9 cellular contexts compared by ENCODE assay signal in genomic region chr17:35586569-35587073, GRCh38. TPM values are rescaled to one million over a fixed set of nuclear protein-coding genes. Genes with fewer than 3 reads are reported as not detected.
DNase-seq lines count a peak whose midpoint lies in the region; ATAC-seq and TF ChIP-seq lines count a peak whose summit lies in the region.
"Had no signal": no experiment of that assay in that cellular context is flagged by ENCODE, and none has a peak within 500 bp of the region (broad histone marks: within the 10 kb centered on the region; RNA-seq: fewer than 3 reads in every experiment).

No MANE protein-coding gene starts in this region.

- H3K4me1 ChIP-seq in mesenchymal stem cell (ENCODE audit: control insufficient read depth, insufficient read depth, low read depth, low read length) (peaks cover 2% of the 10 kb centered on the region), aorta (ENCODE audit: control insufficient read depth in 1 of 2, insufficient read depth in 2 of 2, low read length in 2 of 2) (no peaks in the 10 kb centered on the region)

- peak overlapping the region in 1 of 2 experiments; percentile 26 for H3K18ac ChIP-seq in mesenchymal stem cell (ENCODE audit: low read depth in 1 of 2, low read length in 2 of 2)

- peak overlapping the region in 1 of 2 experiments; percentile 15 for H3K4ac ChIP-seq in mesenchymal stem cell (ENCODE audit: low read depth in 1 of 2, low read length in 2 of 2)

- H3K27ac ChIP-seq in brain microvascular endothelial cell = peak overlapping the region; percentile 92
- peak overlapping the region; percentile 45 for H3K27ac ChIP-seq in mesenchymal stem cell (ENCODE audit: low read length, poor library complexity, severe bottlenecking)
- H3K27ac ChIP-seq in aorta (ENCODE audit: low read depth in 1 of 2, low read length in 2 of 2) = no peak overlapping the region

- H3K4me3 ChIP-seq in GM06990 (replicated peaks; ENCODE audit: low read depth, low read length) = peak overlapping the region; percentile 95
- H3K4me3 ChIP-seq in brain microvascular endothelial cell (ENCODE audit: low read depth, low read length) = peak overlapping the region; percentile 97
- peak overlapping the region in 1 of 2 experiments; percentile 98 for H3K4me3 ChIP-seq in mesenchymal stem cell (ENCODE audit: insufficient read depth in 1 of 2, low read depth in 1 of 2, low read length in 2 of 2)
- peak overlapping the region; percentile 30 to 86 for H3K4me3 ChIP-seq in aorta (ENCODE audit: low read length in 2 of 2)

- H2BK120ac ChIP-seq in mesenchymal stem cell (ENCODE audit: low read depth, low read length) = no peak overlapping the region

- H4K8ac ChIP-seq in mesenchymal stem cell (ENCODE audit: low read length) = peak overlapping the region; percentile 98

- H3K9ac ChIP-seq in mesenchymal stem cell (ENCODE audit: low read length) = peak overlapping the region; percentile 98

- H3K36me3 ChIP-seq in GM06990 (ENCODE audit: control insufficient read depth, insufficient read depth, low read length) (no peaks in the 10 kb centered on the region), brain microvascular endothelial cell (replicated peaks) (no peaks in the 10 kb centered on the region), mesenchymal stem cell (ENCODE audit: control insufficient read depth in 1 of 2, insufficient read depth in 2 of 2, low read depth in 1 of 2, low read length in 2 of 2) (no peaks in the 10 kb centered on the region), aorta (ENCODE audit: control insufficient read depth in 1 of 2, insufficient read depth in 2 of 2, low read length in 1 of 2) (no peaks in the 10 kb centered on the region)

- no peak overlapping the region for H2AFZ ChIP-seq in mesenchymal stem cell (ENCODE audit: low read depth, low read length)

- ATAC-seq in HG03354 (IDR thresholded peaks at IDR 0.05; ENCODE audit: poor library complexity, severe bottlenecking, unreplicated experiment) (peak; percentile 11), aorta (ENCODE audit: low FRiP score) (peak; percentile 50)

- peak overlapping the region; percentile 40 for H3K4me2 ChIP-seq in mesenchymal stem cell (ENCODE audit: low read length, poor library complexity, severe bottlenecking)

- H4K91ac ChIP-seq in mesenchymal stem cell (ENCODE audit: low read length) = no peak overlapping the region

- no peak overlapping the region for H2AK5ac ChIP-seq in mesenchymal stem cell (ENCODE audit: low read length, severe bottlenecking)

- intact Hi-C loops in aorta (cut with DNase I) = loop anchor here in 1 of 2 donors (1.0 kb wide), 1 partner anchor 19 kb away; no protein-coding TSS in a partner anchor

- no peak overlapping the region for H2BK15ac ChIP-seq in mesenchymal stem cell (ENCODE audit: low read depth, poor library complexity, severe bottlenecking)

- 56% methylated on average over 7 of the region's 7 CpGs for WGBS in mesenchymal stem cell
- 34 to 35% methylated on average over 7 of the region's 7 CpGs for WGBS in aorta, 2 donors

- H2BK5ac ChIP-seq in mesenchymal stem cell (ENCODE audit: low read depth, low read length, poor library complexity, severe bottlenecking) = no peak overlapping the region

- no peak for DNase-seq in GM06990 (ENCODE audit: extremely low read depth, insufficient read length)
- no peak for DNase-seq in brain microvascular endothelial cell
- no peak for DNase-seq in mesenchymal stem cell
- DNase-seq in aorta = no peak
- no peak for DNase-seq in H4 (ENCODE audit: low spot score)
- DNase-seq in NCI-H524 (lab: John Stamatoyannopoulos, UW) = no peak
- DNase-seq in cerebellum (ENCODE audit: low spot score) = no peak

- no peaks in the 10 kb centered on the region for H3K27me3 ChIP-seq in GM06990 (replicated peaks; ENCODE audit: control insufficient read depth, insufficient read depth, low read length)
- H3K27me3 ChIP-seq in brain microvascular endothelial cell (replicated peaks) = no peaks in the 10 kb centered on the region
- H3K27me3 ChIP-seq in mesenchymal stem cell (ENCODE audit: control insufficient read depth in 1 of 2, insufficient read depth in 1 of 2, low read length in 2 of 2) = peaks cover 0 to 3% of the 10 kb centered on the region in 2 experiments
- H3K27me3 ChIP-seq in aorta (ENCODE audit: control insufficient read depth in 1 of 2, insufficient read depth in 2 of 2, low read length in 1 of 2) = no peaks in the 10 kb centered on the region

- no peaks in the 10 kb centered on the region for H3K79me1 ChIP-seq in mesenchymal stem cell (replicated peaks; ENCODE audit: low read length, poor library complexity, severe bottlenecking)

- in situ Hi-C loops in brain microvascular endothelial cell (cut with HindIII; ENCODE audit: low pct_ligation_motif_present, low sequenced_read_pairs) = no loop called here

- H3K14ac ChIP-seq in mesenchymal stem cell (ENCODE audit: low read length in 2 of 2) = no peak overlapping the region

- H2BK12ac ChIP-seq in mesenchymal stem cell (ENCODE audit: low read length in 2 of 2) = no peak overlapping the region

- H3K9me3 ChIP-seq in mesenchymal stem cell (ENCODE audit: control insufficient read depth, low read length) (no peaks in the 10 kb centered on the region), aorta (ENCODE audit: control insufficient read depth, low read length) (no peaks in the 10 kb centered on the region)

- no peak for TF ChIP-seq CTCF in GM06990 (IDR thresholded peaks at IDR 0.05; ENCODE audit: insufficient read depth, low read length, poor library complexity, severe bottlenecking)
- no peak for TF ChIP-seq CTCF in brain microvascular endothelial cell (IDR thresholded peaks at IDR 0.05; ENCODE audit: low read depth, low read length, missing control alignments)

- no peak overlapping the region for H3K23ac ChIP-seq in mesenchymal stem cell (ENCODE audit: low read length in 2 of 2)

RNA-seq across cellular contexts. Expression of gene AP2B1, which starts 0.5 kb away (rescaled TPM):
- 89.1 TPM for polyA plus RNA-seq in mesenchymal stem cell (2013, experiment 1 of 2)
- polyA plus RNA-seq in mesenchymal stem cell (2013, experiment 2 of 2) = 88.9 TPM
- total RNA-seq in aorta (100 to 1,000 TPM; 107 to 120 TPM), cerebellum (134 TPM)
- 10 to 100 TPM; 17.9 to 26.5 TPM for polyA plus RNA-seq in aorta
- 40.1 and 57.2 TPM in 2 replicates for total RNA-seq in H4 (2014; rRNA removed; shearing (Covaris generic))

RNA-seq across cellular contexts. Expression of gene PEX12, which starts 8.2 kb away (rescaled TPM):
- 3.7 TPM for polyA plus RNA-seq in mesenchymal stem cell (2013, experiment 1 of 2)
- 3.8 TPM for polyA plus RNA-seq in mesenchymal stem cell (2013, experiment 2 of 2)
- total RNA-seq in aorta (1 to 10 TPM; 3.5 to 5.6 TPM), cerebellum (4.3 TPM)
- polyA plus RNA-seq in aorta = 1 to 10 TPM; 1.6 to 2.5 TPM
- total RNA-seq in H4 (2014; rRNA removed; shearing (Covaris generic)) = 11.1 and 13.7 TPM in 2 replicates

RNA-seq across cellular contexts. Expression of gene SLFN14, which starts 26.0 kb away (rescaled TPM):
- polyA plus RNA-seq in mesenchymal stem cell (2013, experiment 1 of 2) = not detected
- not detected for polyA plus RNA-seq in mesenchymal stem cell (2013, experiment 2 of 2)
- under 1 TPM in 1 of 2 donors, not detected in 1; 0.30 TPM for total RNA-seq in aorta
- polyA plus RNA-seq in aorta = not detected
- not detected in 2 replicates for total RNA-seq in H4 (2014; rRNA removed; shearing (Covaris generic))
- total RNA-seq in cerebellum = 0.18 TPM
- total RNA-seq: LHCN-M2 had no signal

RNA-seq across cellular contexts. Expression of gene SLFN12L, which starts 49.1 kb away (rescaled TPM):
- not detected for polyA plus RNA-seq in mesenchymal stem cell (2013, experiment 1 of 2)
- polyA plus RNA-seq in mesenchymal stem cell (2013, experiment 2 of 2) = not detected
- total RNA-seq in aorta (1 to 10 TPM; 3.1 to 6.3 TPM), cerebellum (0.09 TPM)
- under 1 TPM in 1 of 2 donors, not detected in 1; 0.75 TPM for polyA plus RNA-seq in aorta
- total RNA-seq in H4 (2014; rRNA removed; shearing (Covaris generic)) = 0.06 and 0.31 TPM in 2 replicates
- total RNA-seq: LHCN-M2 had no signal

Comparison
In these comparisons a context has a peak if more than half of its experiments do, and no peak if none do; other contexts are left out.
1. H3K27ac ChIP-seq: peak in brain microvascular endothelial cell (single experiment) and mesenchymal stem cell (single experiment); none in aorta (0 of 2).